Comparison of ENCODE assay signal across 7 cellular contexts in the genomic region with DNA sequence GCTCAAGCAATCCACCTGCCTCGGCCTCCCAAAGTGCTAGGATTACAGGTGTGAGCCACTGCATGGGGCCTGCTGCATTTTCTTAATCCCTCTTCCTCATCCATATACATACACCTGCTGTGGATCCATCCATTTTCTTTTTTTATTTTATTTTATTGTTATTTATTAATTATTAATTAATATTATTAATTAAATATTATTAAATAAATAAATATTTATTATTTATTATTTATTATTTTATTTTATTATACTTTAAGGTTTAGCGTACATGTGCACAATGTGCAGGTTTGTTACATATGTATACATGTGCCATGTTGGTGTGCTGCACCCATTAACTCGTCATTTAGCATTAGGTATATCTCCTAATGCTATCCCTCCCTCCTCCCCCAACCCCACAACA. TPM values are rescaled to one million over a fixed set of nuclear protein-coding genes. Genes with fewer than 3 reads are reported as not detected.
"Had no signal": no experiment of that assay in that cellular context is flagged by ENCODE, and none has a peak within 500 bp of the region (broad histone marks: within the 10 kb centered on the region; RNA-seq: fewer than 3 reads in every experiment).

No MANE protein-coding gene starts in this region.

RNA-seq across cellular contexts. Expression of a gene that starts 10.4 kb away (rescaled TPM):
- total RNA-seq: suprapubic skin, temporal lobe, thoracic aorta, tibial nerve, upper lobe of right lung, urinary bladder had no signal
- polyA plus RNA-seq: stomach had no signal
